Comparison of ENCODE assay signal across 5 cellular contexts in genomic region chr17:18481803-18482202, GRCh38. TPM values are rescaled to one million over a fixed set of nuclear protein-coding genes. Genes with fewer than 3 reads are reported as not detected.
"Had no signal": no experiment of that assay in that cellular context is flagged by ENCODE, and none has a peak within 500 bp of the region (broad histone marks: within the 10 kb centered on the region; RNA-seq: fewer than 3 reads in every experiment).

No MANE protein-coding gene starts in this region.

RNA-seq across cellular contexts. Expression of gene LGALS9C, which starts 5.2 kb away (rescaled TPM):
- total RNA-seq: HepG2, HT-29, HT1080, K562 had no signal
- polyA plus RNA-seq: HepG2, IgD-negative memory B cell, K562 had no signal
